In genomic region chr14:100212476-100213333, GRCh38 we compare ENCODE assay signal across 11 cellular contexts. TPM values are rescaled to one million over a fixed set of nuclear protein-coding genes. Genes with fewer than 3 reads are reported as not detected.
A peak's percentile ranks its signal among the peaks of the same experiment; 100 is the strongest.
DNase-seq lines count a peak whose midpoint lies in the region; ATAC-seq, FAIRE-seq and TF ChIP-seq lines count a peak whose summit lies in the region.
"Had no signal": no experiment of that assay in that cellular context is flagged by ENCODE, and none has a peak within 500 bp of the region (broad histone marks: within the 10 kb centered on the region; RNA-seq: fewer than 3 reads in every experiment).

No MANE protein-coding gene starts in this region.

- H3K27me3 Mint-ChIP-seq in activated B cell treated with CpG ODN at 0.5 μM for 24 hours, result no peaks in the 10 kb centered on the region

- no peak for TF ChIP-seq RAD21 in A549 (conservative IDR thresholded peaks at IDR 0.05 in 1 of 2, IDR thresholded peaks at IDR 0.05 in 1 of 2)

- H3K4me1 ChIP-seq in A549, result peaks cover 16% of the 10 kb centered on the region
- no peaks in the 10 kb centered on the region for H3K4me1 ChIP-seq in kidney (ENCODE audit: control insufficient read depth in 1 of 2, insufficient read depth in 1 of 2, low read depth in 1 of 2, low read length in 2 of 2)
- H3K4me1 ChIP-seq: BE2C had no signal

- no peak for FAIRE-seq in A549 (lab: Jason Lieb, UNC)
- FAIRE-seq in kidney (lab: Jason Lieb, UNC), result no peak

- TF ChIP-seq POLR2A in A549 (IDR thresholded peaks at IDR 0.05; ENCODE audit: low read length), result no peak

- peak overlapping the region; percentile 55 for H3K4me3 Mint-ChIP-seq in activated B cell treated with CpG ODN at 0.5 μM for 24 hours

- H3K9ac ChIP-seq in kidney (ENCODE audit: low read length in 2 of 2), result no peak overlapping the region

- intact Hi-C loops in activated B cell treated with CpG ODN at 0.5 μM for 24 hours (cut with micrococcal nuclease) (no loop called here), kidney (cut with DNase I) (no loop called here)

- peaks cover 17% of the 10 kb centered on the region for H3K4me1 Mint-ChIP-seq in activated B cell treated with CpG ODN at 0.5 μM for 24 hours

- ATAC-seq in A549 (no peak), activated B cell treated with CpG ODN at 0.5 μM for 24 hours (ENCODE audit: low read depth) (no peak), GM21825 (IDR thresholded peaks at IDR 0.05; ENCODE audit: unreplicated experiment) (no peak)

- TF ChIP-seq CTCF in A549 (IDR thresholded peaks at IDR 0.05), result no peak
- no peak for TF ChIP-seq CTCF in GM20000 (IDR thresholded peaks at IDR 0.05; ENCODE audit: extremely low read depth, missing control alignments)
- TF ChIP-seq CTCF in activated B cell treated with CpG ODN at 0.5 μM for 24 hours (IDR thresholded peaks at IDR 0.05), result no peak
- TF ChIP-seq CTCF in kidney (IDR thresholded peaks at IDR 0.05; ENCODE audit: borderline replicate concordance, extremely low read depth, insufficient read depth), result no peak
- TF ChIP-seq CTCF in GM13977 (IDR thresholded peaks at IDR 0.05; ENCODE audit: extremely low read depth, insufficient read depth, missing control alignments), result no peak

- CTCF ChIA-PET in A549 (lab: Yijun Ruan, JAX) (interaction anchor here (1.0 to 1.5 kb wide), 4 partner anchors 8 to 104 kb away, joined by 3 to 8 read pairs (median 3); no protein-coding TSS in a partner anchor), activated B cell treated with CpG ODN at 0.5 μM for 24 hours (lab: Charles Lee) (interaction anchor here (1.1 kb wide), 1 partner anchor 19 kb away, joined by 3 read pairs; no protein-coding TSS in a partner anchor), HEK293T (lab: Yijun Ruan, JAX) (interaction anchor here (1.4 kb wide), 1 partner anchor 19 kb away, joined by 4 read pairs; no protein-coding TSS in a partner anchor)

- H3K36me3 ChIP-seq in kidney (ENCODE audit: control insufficient read depth in 1 of 2, insufficient read depth in 2 of 2, low read length in 2 of 2), result no peaks in the 10 kb centered on the region
- H3K36me3 ChIP-seq: BE2C had no signal

- H3K27ac Mint-ChIP-seq in activated B cell treated with CpG ODN at 0.5 μM for 24 hours, result peak overlapping the region; percentile 41

- no peak for DNase-seq in A549 (ENCODE audit: low read depth in 1 of 2, low spot score in 1 of 2)
- DNase-seq in GM20000 (ENCODE audit: low spot score), result peak; percentile 32
- no peak for DNase-seq in activated B cell treated with CpG ODN at 0.5 μM for 24 hours
- peak; percentile 27 for DNase-seq in kidney
- DNase-seq in GM13977 (ENCODE audit: low spot score), result no peak
- no peak for DNase-seq in cerebellar cortex (ENCODE audit: low spot score)
- DNase-seq in HEK293T (ENCODE audit: extremely low spot score), result no peak
- DNase-seq: BE2C, NCI-H524, WERI-Rb-1 had no signal

- H3K36me3 Mint-ChIP-seq in activated B cell treated with CpG ODN at 0.5 μM for 24 hours (ENCODE audit: low read depth), result no peaks in the 10 kb centered on the region

- H3K4me2 ChIP-seq in A549, result peak overlapping the region; percentile 100

- no peaks in the 10 kb centered on the region for H3K9me3 Mint-ChIP-seq in activated B cell treated with CpG ODN at 0.5 μM for 24 hours

- 89% methylated on average over 7 of the region's 7 CpGs for WGBS in A549 (ENCODE audit: missing lambda C conversion rate)

- POLR2A ChIA-PET in A549 (lab: Yijun Ruan, JAX), result no interaction called here
- POLR2A ChIA-PET in activated B cell treated with CpG ODN at 0.5 μM for 24 hours (lab: Charles Lee), result interaction anchor here (0.5 to 2.7 kb wide), 3 partner anchors 20 to 26 kb away, joined by 5 to 18 read pairs (median 7); no protein-coding TSS in a partner anchor
- POLR2A ChIA-PET in HEK293T (lab: Yijun Ruan, JAX), result interaction anchor here (0.8 to 1.4 kb wide), 3 partner anchors 14 to 21 kb away, joined by 3 to 4 read pairs (median 3); no protein-coding TSS in a partner anchor

- in situ Hi-C loops in GM13977 (cut with MboI; ENCODE audit: low pct_unique_long_range_greater_than_20kb, low sequenced_read_pairs, unreplicated experiment), result no loop called here

- TF ChIP-seq EP300 in A549 (IDR thresholded peaks at IDR 0.05), result no peak

- H3K4me3 ChIP-seq in A549, result no peak overlapping the region
- peak overlapping the region in 1 of 2 donors; percentile 77 for H3K4me3 ChIP-seq in kidney (ENCODE audit: low read length in 2 of 2)

- H3K27ac ChIP-seq in A549, result peak overlapping the region in 1 of 2 experiments; percentile 16; a peak in 2 of 6 replicates
- H3K27ac ChIP-seq in kidney (ENCODE audit: low read depth in 2 of 2, low read length in 2 of 2), result no peak overlapping the region

- H3K9me3 ChIP-seq in A549 (no peaks in the 10 kb centered on the region), kidney (ENCODE audit: control insufficient read depth in 1 of 2, low read length in 2 of 2) (no peaks in the 10 kb centered on the region)
- H3K9me3 ChIP-seq: BE2C had no signal

TF ChIP-seq in A549, 52 proteins besides CTCF, POLR2A, EP300 and RAD21 (continues in another document):
- TF ChIP-seq JUNB (IDR thresholded peaks at IDR 0.05), result no peak
- no peak for TF ChIP-seq RARB (CRISPR knock-in tag; IDR thresholded peaks at IDR 0.05)
- TF ChIP-seq BHLHE40 (IDR thresholded peaks at IDR 0.05; ENCODE audit: low read depth, low read length), result no peak
- TF ChIP-seq SMC3 (IDR thresholded peaks at IDR 0.05), result no peak

TF ChIP-seq in HEK293T, 16 proteins besides CTCF, POLR2A, EP300 and RAD21:
- TF ChIP-seq PKNOX1 (IDR thresholded peaks at IDR 0.05), result no peak
- TF ChIP-seq ELF4 (IDR thresholded peaks at IDR 0.05), result no peak
- TF ChIP-seq NFRKB (IDR thresholded peaks at IDR 0.05), result no peak
- TF ChIP-seq CTBP1 (IDR thresholded peaks at IDR 0.05; ENCODE audit: borderline replicate concordance), result no peak
TF ChIP-seq in HEK293T: peak in this region for 0.

RNA-seq across cellular contexts. Expression of gene YY1, which starts 26.2 kb away (rescaled TPM):
- polyA plus RNA-seq in A549 (2011; rRNA removed), result 61.6 and 65.8 TPM in 2 replicates
- 23.0 and 24.3 TPM in 2 replicates for polyA plus RNA-seq in A549 (2012; cell fraction: cytosol; rRNA removed)
- polyA plus RNA-seq in A549 (2012; cell fraction: nucleus; rRNA removed), result 22.9 and 23.5 TPM in 2 replicates
- polyA plus RNA-seq in A549 (2017; fragmentation: RNase III; extraction: RNeasy Plus Mini Kit Qiagen cat#74134 plus additional on column Dnase treatment), result 58.1 to 59.6 TPM (median 58.4 TPM) in 3 replicates
- 27.6 and 36.8 TPM in 2 replicates for polyA minus RNA-seq in A549 (2011; rRNA and poly(A)+ RNA removed)
- total RNA-seq in activated B cell treated with CpG ODN at 0.5 μM for 24 hours, result 72.6 and 79.2 TPM in 2 replicates
- total RNA-seq in kidney, result 60.4 TPM
- polyA plus RNA-seq in kidney (ENCODE audit: insufficient read depth, low read depth, low replicate concordance), result 34.2 TPM

RNA-seq across cellular contexts. Expression of gene DEGS2, which starts 53.3 kb away (rescaled TPM):
- polyA plus RNA-seq in A549 (2011; rRNA removed) (0.38 and 0.93 TPM in 2 replicates), A549 (2017; fragmentation: RNase III; extraction: RNeasy Plus Mini Kit Qiagen cat#74134 plus additional on column Dnase treatment) (1.1 to 2.3 TPM (median 1.6 TPM) in 3 replicates), kidney (ENCODE audit: insufficient read depth, low read depth, low replicate concordance) (25.1 TPM)
- 1.2 and 1.9 TPM in 2 replicates for polyA plus RNA-seq in A549 (2012; cell fraction: cytosol; rRNA removed)
- 2.1 and 4.4 TPM in 2 replicates for polyA plus RNA-seq in A549 (2012; cell fraction: nucleus; rRNA removed)
- 0.39 and 0.91 TPM in 2 replicates for polyA minus RNA-seq in A549 (2011; rRNA and poly(A)+ RNA removed)
- total RNA-seq in activated B cell treated with CpG ODN at 0.5 μM for 24 hours (1.3 and 2.5 TPM in 2 replicates), kidney (28.7 TPM)

Comparison
In these comparisons a context has a peak if more than half of its experiments do, and no peak if none do; other contexts are left out.
1. DNase-seq: peak in GM20000 (single experiment) and kidney (single experiment); none in A549 (0 of 2), activated B cell treated with CpG ODN at 0.5 μM for 24 hours (single experiment), GM13977 (single experiment), cerebellar cortex (single experiment) and HEK293T (single experiment).